Comparison of ENCODE assay signal across 8 cellular contexts in the genomic region with DNA sequence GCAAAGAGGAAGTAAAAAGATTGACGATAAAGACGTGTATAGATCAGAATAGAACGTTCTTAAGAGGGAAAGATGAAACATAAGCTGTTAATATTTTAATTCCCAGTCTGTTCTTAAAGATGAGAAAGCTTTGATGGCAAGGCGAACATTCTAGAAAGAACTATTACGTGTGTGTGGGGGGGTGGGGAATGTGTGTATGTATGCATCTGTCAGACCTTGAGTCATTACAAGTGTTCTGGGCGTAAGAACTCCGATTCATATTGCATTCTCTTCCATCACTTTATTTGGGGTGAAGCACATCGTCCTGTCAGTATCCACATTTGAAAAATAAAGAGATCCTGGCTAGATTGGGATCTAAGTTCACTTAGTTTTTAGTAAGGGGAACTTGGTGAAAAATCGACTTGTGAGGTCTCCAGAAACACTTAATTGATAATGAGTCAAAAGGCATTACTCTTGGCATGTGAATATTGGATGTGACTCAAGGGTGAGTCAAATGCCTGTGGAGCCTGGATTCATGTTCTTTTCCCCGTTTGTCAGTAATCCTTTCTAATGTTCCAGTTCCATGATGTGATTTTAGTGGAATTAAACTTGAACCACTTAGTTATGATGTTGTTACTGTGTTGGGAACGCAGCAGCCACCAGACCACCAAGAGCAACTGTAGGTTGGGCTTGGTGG.
A peak's percentile ranks its signal among the peaks of the same experiment; 100 is the strongest.
DNase-seq lines count a peak whose midpoint lies in the region; ATAC-seq, FAIRE-seq and TF ChIP-seq lines count a peak whose summit lies in the region.

No MANE protein-coding gene starts in this region.

- CTCF ChIA-PET in RWPE1 (lab: Yijun Ruan, JAX): no interaction called here

- POLR2A ChIA-PET in RWPE1 (lab: Yijun Ruan, JAX; ENCODE audit: low non-redundant PET): no interaction called here

- H3K27ac ChIP-seq in RWPE1: peak overlapping the region; percentile 92
- H3K27ac ChIP-seq in epithelial cell of prostate: peak overlapping the region; percentile 88

- no peak for DNase-seq in GM18507 (ENCODE audit: extremely low spot score, insufficient read length, low read depth)
- DNase-seq in RWPE1 (ENCODE audit: low spot score): peak; percentile 55
- peak; percentile 36 for DNase-seq in epithelial cell of prostate (ENCODE audit: low read depth, low spot score)
- peak; percentile 78 for DNase-seq in skeletal muscle cell (ENCODE audit: low read depth)
- DNase-seq in effector CD8-positive, alpha-beta T cell (lab: John Stamatoyannopoulos, UW): no peak
- DNase-seq in head of caudate nucleus: no peak
- DNase-seq in SIG-M5 treated with dmso at 0.1 percent for 504 hours (lab: John Stamatoyannopoulos, UW; ENCODE audit: unreplicated experiment): no peak

- no peak for TF ChIP-seq CTCF in RWPE1 (conservative IDR thresholded peaks at IDR 0.05; ENCODE audit: low read depth)

- FAIRE-seq in GM18507 (lab: Jason Lieb, UNC): peak; percentile 49

- ATAC-seq in GM18505 (IDR thresholded peaks at IDR 0.05; ENCODE audit: unreplicated experiment): no peak

- H3K4me3 ChIP-seq in skeletal muscle cell (ENCODE audit: low read depth, low read length): no peak overlapping the region

- no peak for TF ChIP-seq POLR2A in GM18505 (IDR thresholded peaks at IDR 0.05; ENCODE audit: borderline replicate concordance, extremely low read depth, insufficient read depth, insufficient read length)

- intact Hi-C loops in head of caudate nucleus (cut with DNase I): no loop called here

Comparison
In these comparisons a context has a peak if more than half of its experiments do, and no peak if none do; other contexts are left out.
1. DNase-seq: peak in RWPE1 (single experiment), epithelial cell of prostate (single experiment) and skeletal muscle cell (single experiment); none in GM18507 (single experiment), effector CD8-positive, alpha-beta T cell (single experiment), head of caudate nucleus (0 of 42) and SIG-M5 treated with dmso at 0.1 percent for 504 hours (single experiment).